ENCODE assay signal across 1 cellular context in the genomic region with DNA sequence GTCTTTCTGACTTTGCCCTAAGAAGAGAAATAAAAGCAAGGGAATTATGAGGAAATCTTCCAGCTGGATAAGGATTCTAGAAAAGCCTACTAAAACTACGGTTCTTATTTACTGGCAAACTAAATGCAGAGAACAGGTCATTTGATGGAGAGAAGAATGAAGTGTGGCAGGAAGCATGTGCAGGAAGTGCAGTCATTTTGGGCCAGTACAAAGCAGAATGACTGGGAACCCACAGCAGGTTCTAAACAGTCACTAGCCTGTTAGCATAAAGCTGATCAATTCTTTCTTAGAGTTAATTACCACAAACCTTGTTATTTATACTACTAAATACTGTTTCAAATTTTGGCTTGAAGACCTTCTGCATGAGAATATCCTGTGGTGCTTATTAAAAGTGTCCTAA.
TF ChIP-seq lines count a peak whose summit lies in the region.

No MANE protein-coding gene starts in this region.

TF ChIP-seq in GM23338, 12 proteins besides CTCF, POLR2A, EP300 and RAD21:
- TF ChIP-seq EZH2 (IDR thresholded peaks at IDR 0.05; ENCODE audit: low read depth, unreplicated experiment) (no peak), ZNF114 (CRISPR knock-in tag; IDR thresholded peaks at IDR 0.05) (no peak), JUNB (IDR thresholded peaks at IDR 0.05; ENCODE audit: unreplicated experiment) (no peak), CREB1 (CRISPR knock-in tag; IDR thresholded peaks at IDR 0.05; ENCODE audit: low read depth) (no peak), EZH2phosphoT487 (IDR thresholded peaks at IDR 0.05; ENCODE audit: unreplicated experiment) (no peak)
- TF ChIP-seq, protein P1, sequence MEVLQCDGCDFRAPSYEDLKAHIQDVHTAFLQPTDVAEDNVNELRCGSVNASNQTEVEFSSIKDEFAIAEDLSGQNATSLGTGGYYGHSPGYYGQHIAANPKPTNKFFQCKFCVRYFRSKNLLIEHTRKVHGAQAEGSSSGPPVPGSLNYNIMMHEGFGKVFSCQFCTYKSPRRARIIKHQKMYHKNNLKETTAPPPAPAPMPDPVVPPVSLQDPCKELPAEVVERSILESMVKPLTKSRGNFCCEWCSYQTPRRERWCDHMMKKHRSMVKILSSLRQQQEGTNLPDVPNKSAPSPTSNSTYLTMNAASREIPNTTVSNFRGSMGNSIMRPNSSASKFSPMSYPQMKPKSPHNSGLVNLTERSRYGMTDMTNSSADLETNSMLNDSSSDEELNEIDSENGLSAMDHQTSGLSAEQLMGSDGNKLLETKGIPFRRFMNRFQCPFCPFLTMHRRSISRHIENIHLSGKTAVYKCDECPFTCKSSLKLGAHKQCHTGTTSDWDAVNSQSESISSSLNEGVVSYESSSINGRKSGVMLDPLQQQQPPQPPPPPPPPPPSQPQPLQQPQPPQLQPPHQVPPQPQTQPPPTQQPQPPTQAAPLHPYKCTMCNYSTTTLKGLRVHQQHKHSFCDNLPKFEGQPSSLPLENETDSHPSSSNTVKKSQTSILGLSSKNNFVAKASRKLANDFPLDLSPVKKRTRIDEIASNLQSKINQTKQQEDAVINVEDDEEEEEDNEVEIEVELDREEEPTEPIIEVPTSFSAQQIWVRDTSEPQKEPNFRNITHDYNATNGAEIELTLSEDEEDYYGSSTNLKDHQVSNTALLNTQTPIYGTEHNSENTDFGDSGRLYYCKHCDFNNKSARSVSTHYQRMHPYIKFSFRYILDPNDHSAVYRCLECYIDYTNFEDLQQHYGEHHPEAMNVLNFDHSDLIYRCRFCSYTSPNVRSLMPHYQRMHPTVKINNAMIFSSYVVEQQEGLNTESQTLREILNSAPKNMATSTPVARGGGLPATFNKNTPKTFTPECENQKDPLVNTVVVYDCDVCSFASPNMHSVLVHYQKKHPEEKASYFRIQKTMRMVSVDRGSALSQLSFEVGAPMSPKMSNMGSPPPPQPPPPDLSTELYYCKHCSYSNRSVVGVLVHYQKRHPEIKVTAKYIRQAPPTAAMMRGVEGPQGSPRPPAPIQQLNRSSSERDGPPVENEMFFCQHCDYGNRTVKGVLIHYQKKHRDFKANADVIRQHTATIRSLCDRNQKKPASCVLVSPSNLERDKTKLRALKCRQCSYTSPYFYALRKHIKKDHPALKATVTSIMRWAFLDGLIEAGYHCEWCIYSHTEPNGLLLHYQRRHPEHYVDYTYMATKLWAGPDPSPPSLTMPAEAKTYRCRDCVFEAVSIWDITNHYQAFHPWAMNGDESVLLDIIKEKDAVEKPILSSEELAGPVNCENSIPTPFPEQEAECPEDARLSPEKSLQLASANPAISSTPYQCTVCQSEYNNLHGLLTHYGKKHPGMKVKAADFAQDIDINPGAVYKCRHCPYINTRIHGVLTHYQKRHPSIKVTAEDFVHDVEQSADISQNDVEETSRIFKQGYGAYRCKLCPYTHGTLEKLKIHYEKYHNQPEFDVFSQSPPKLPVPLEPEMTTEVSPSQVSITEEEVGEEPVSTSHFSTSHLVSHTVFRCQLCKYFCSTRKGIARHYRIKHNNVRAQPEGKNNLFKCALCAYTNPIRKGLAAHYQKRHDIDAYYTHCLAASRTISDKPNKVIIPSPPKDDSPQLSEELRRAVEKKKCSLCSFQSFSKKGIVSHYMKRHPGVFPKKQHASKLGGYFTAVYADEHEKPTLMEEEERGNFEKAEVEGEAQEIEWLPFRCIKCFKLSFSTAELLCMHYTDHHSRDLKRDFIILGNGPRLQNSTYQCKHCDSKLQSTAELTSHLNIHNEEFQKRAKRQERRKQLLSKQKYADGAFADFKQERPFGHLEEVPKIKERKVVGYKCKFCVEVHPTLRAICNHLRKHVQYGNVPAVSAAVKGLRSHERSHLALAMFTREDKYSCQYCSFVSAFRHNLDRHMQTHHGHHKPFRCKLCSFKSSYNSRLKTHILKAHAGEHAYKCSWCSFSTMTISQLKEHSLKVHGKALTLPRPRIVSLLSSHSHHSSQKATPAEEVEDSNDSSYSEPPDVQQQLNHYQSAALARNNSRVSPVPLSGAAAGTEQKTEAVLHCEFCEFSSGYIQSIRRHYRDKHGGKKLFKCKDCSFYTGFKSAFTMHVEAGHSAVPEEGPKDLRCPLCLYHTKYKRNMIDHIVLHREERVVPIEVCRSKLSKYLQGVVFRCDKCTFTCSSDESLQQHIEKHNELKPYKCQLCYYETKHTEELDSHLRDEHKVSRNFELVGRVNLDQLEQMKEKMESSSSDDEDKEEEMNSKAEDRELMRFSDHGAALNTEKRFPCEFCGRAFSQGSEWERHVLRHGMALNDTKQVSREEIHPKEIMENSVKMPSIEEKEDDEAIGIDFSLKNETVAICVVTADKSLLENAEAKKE (CRISPR knock-in tag; IDR thresholded peaks at IDR 0.05) = no peak
